ENCODE assay signal across 8 cellular contexts in the genomic region with DNA sequence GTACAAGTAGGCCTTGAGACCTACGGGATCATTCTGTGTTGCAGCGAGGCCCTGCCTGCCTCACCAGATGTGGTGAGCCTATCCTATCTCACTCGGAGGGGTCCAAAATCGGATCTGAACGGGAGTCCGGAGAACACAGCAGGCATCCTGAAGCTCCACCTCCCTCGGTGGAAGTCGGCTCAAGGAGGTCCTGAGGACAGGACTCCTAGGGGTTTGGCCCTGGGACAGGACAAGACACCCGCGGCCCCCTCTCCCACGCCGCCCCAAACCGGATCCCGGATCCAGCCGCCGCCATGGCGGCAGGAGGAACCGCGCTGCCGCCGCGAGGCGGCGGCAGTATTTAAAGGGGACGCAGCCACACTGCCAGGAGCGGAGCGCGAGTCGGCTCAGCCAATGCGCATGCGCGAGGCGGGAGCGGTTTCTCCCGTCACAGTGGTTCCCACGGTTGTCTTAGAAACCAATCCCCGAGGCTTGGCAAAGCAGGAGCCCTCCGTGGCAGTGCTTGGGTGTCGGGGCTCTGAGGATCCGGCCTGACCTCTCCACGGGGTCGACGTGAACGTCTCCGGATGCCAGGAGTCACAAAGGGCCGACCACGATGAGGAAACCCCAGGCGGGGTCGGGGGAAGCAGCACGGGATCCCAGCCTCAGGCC.
A peak's percentile ranks its signal among the peaks of the same experiment; 100 is the strongest.
DNase-seq lines count a peak whose midpoint lies in the region; TF ChIP-seq lines count a peak whose summit lies in the region.
"Not testable (repeated sequence)": the region's sequence is repeated elsewhere in the genome, so short reads cannot be mapped to it uniquely, and the experiment has no call there.

No MANE protein-coding gene starts in this region.

- CTCF ChIA-PET in SK-N-SH (lab: Yijun Ruan, JAX), result not testable (repeated sequence)

- not testable (repeated sequence) for TF ChIP-seq EP300 in SK-N-SH (IDR thresholded peaks at IDR 0.05; ENCODE audit: borderline replicate concordance in 1 of 2, low read depth in 1 of 2, low read length in 1 of 2)

- H3F3A ChIP-seq in SK-N-SH (replicated peaks; ENCODE audit: insufficient read depth), result not testable (repeated sequence)

- DNase-seq in GM03348 (ENCODE audit: low spot score) (peak; percentile 64), HCEC 1CT (peak; percentile 53), SK-N-SH (peak; percentile 52), germinal center (ENCODE audit: low spot score) (peak; percentile 33), nucleus accumbens (lab: John Stamatoyannopoulos, UW) (peak in 32 of 56 donors; percentile 8 to 84 (median 55))
- peak; percentile 60 for DNase-seq in Jurkat, Clone E6-1 (ENCODE audit: low read depth, low spot score)
- not testable (repeated sequence) for DNase-seq in adipocyte (ENCODE audit: low read depth)

- H3K9ac ChIP-seq in SK-N-SH (peak overlapping the region; percentile 43; the same call in 1 of the 2 replicates), stomach smooth muscle (ENCODE audit: low read length in 2 of 2) (peak overlapping the region; percentile 22 to 36)
- not testable (repeated sequence) for H3K9ac ChIP-seq in adipocyte (ENCODE audit: low read length)

- peak overlapping the region; percentile 33; the same call in 1 of the 2 replicates for H3K4me2 ChIP-seq in SK-N-SH

- H3K4me1 ChIP-seq in SK-N-SH (ENCODE audit: control insufficient read depth in 1 of 2, insufficient read depth in 2 of 2, low read depth in 1 of 2, low read length in 1 of 2); adipocyte (ENCODE audit: control insufficient read depth, insufficient read depth, low read length); stomach smooth muscle (ENCODE audit: control insufficient read depth, insufficient read depth, low read length): not testable (repeated sequence)

- H2AFZ ChIP-seq in SK-N-SH (ENCODE audit: low read depth), result 0 out of 2 replicates have a peak overlapping the region, but pooled peaks have one; percentile 46

- H3K9me3 ChIP-seq in SK-N-SH; adipocyte (ENCODE audit: control insufficient read depth, low read length); stomach smooth muscle (ENCODE audit: control insufficient read depth in 2 of 2, low read length in 2 of 2): not testable (repeated sequence)

- not testable (repeated sequence) for H3K9me2 ChIP-seq in SK-N-SH

- 0% methylated on average over 8 of the region's 50 CpGs for WGBS in SK-N-SH (ENCODE audit: low lambda C conversion rate)

- H3K36me3 ChIP-seq in SK-N-SH (replicated peaks in 1 of 2; ENCODE audit: control insufficient read depth in 1 of 2, insufficient read depth in 2 of 2, low read length in 1 of 2); adipocyte (ENCODE audit: control insufficient read depth, insufficient read depth, low read length, severe bottlenecking); stomach smooth muscle (ENCODE audit: control insufficient read depth in 2 of 2, insufficient read depth in 2 of 2, low read length in 2 of 2): not testable (repeated sequence)

- peak overlapping the region; percentile 48 for H3K4me3 ChIP-seq in Jurkat, Clone E6-1 (ENCODE audit: low read length)
- peak overlapping the region; percentile 29 to 32; a peak in 2 of 4 replicates for H3K4me3 ChIP-seq in SK-N-SH (ENCODE audit: low read depth in 2 of 2, low read length in 1 of 2)
- H3K4me3 ChIP-seq in adipocyte (ENCODE audit: low read length), result peak overlapping the region; percentile 58
- peak overlapping the region; percentile 57 to 60 for H3K4me3 ChIP-seq in stomach smooth muscle (ENCODE audit: low read length in 2 of 2)

- not testable (repeated sequence) for H3K27me3 ChIP-seq in SK-N-SH (ENCODE audit: insufficient read depth); adipocyte (replicated peaks; ENCODE audit: control insufficient read depth, insufficient read depth, low read length); stomach smooth muscle (ENCODE audit: control insufficient read depth in 1 of 2, insufficient read depth in 2 of 2, low read length in 2 of 2)

- H4K20me1 ChIP-seq in SK-N-SH (ENCODE audit: insufficient read depth), result not testable (repeated sequence)

- not testable (repeated sequence) for TF ChIP-seq RAD21 in SK-N-SH (IDR thresholded peaks at IDR 0.05; ENCODE audit: low read length)

- not testable (repeated sequence) for H3K27ac ChIP-seq in SK-N-SH (ENCODE audit: low read depth in 2 of 2, low read length in 1 of 2); stomach smooth muscle (ENCODE audit: low read length)

- TF ChIP-seq CTCF in SK-N-SH (IDR thresholded peaks at IDR 0.05), result not testable (repeated sequence)

- POLR2A ChIA-PET in SK-N-SH (lab: Yijun Ruan, JAX), result not testable (repeated sequence)

- H3K79me2 ChIP-seq in SK-N-SH (ENCODE audit: insufficient read depth), result not testable (repeated sequence)

TF ChIP-seq in SK-N-SH, 30 proteins besides CTCF, POLR2A, EP300 and RAD21:
- TF ChIP-seq NRF1 (IDR thresholded peaks at IDR 0.05; ENCODE audit: low read depth, low read length), result peak; percentile 47; the same call in 1 of the 2 replicates
- TF ChIP-seq, protein P1, sequence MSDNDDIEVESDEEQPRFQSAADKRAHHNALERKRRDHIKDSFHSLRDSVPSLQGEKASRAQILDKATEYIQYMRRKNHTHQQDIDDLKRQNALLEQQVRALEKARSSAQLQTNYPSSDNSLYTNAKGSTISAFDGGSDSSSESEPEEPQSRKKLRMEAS (IDR thresholded peaks at IDR 0.05; ENCODE audit: low read depth), result peak; percentile 59
